In genomic region chr6:34359438-34360158, GRCh38 we compare ENCODE assay signal across 1 cellular context.
TF ChIP-seq lines count a peak whose summit lies in the region.

No MANE protein-coding gene starts in this region.

TF ChIP-seq in HEK293, 187 proteins besides CTCF, POLR2A, EP300 and RAD21 (continued from another document):
- TF ChIP-seq PRDM4 (tag by site-specific recombination; IDR thresholded peaks at IDR 0.05) (peak; percentile 60; the same call in 1 of the 2 replicates), EGR2 (tag by site-specific recombination; IDR thresholded peaks at IDR 0.05; ENCODE audit: low read depth) (no peak), ZBTB17 (tag by site-specific recombination; IDR thresholded peaks at IDR 0.05) (0 out of 2 replicates have a peak, but pooled peaks have one; percentile 23), ZSCAN4 (tag by site-specific recombination; IDR thresholded peaks at IDR 0.05) (no peak), YY1 (tag by site-specific recombination; IDR thresholded peaks at IDR 0.05) (no peak), HIC1 (tag by site-specific recombination; IDR thresholded peaks at IDR 0.05) (no peak), ZNF626 (tag by site-specific recombination; IDR thresholded peaks at IDR 0.05) (no peak), TRIM28 (IDR thresholded peaks at IDR 0.05; ENCODE audit: borderline replicate concordance, low read length) (no peak), ZNF670 (tag by site-specific recombination; IDR thresholded peaks at IDR 0.05; ENCODE audit: low read depth) (no peak), ZNF548 (tag by site-specific recombination; IDR thresholded peaks at IDR 0.05) (no peak), ZNF10 (tag by site-specific recombination; IDR thresholded peaks at IDR 0.05) (no peak), KLF9 (tag by site-specific recombination; IDR thresholded peaks at IDR 0.05; ENCODE audit: low read depth) (peak; percentile 60), ZNF362 (tag by site-specific recombination; IDR thresholded peaks at IDR 0.05) (0 out of 2 replicates have a peak, but pooled peaks have one; percentile 68), ZNF202 (tag by site-specific recombination; IDR thresholded peaks at IDR 0.05; ENCODE audit: borderline replicate concordance) (no peak), ZNF600 (tag by site-specific recombination; IDR thresholded peaks at IDR 0.05) (peak; percentile 52), PRDM6 (tag by site-specific recombination; IDR thresholded peaks at IDR 0.05) (peak; percentile 95), ZNF585B (tag by site-specific recombination; IDR thresholded peaks at IDR 0.05) (no peak), ZNF175 (tag by site-specific recombination; IDR thresholded peaks at IDR 0.05) (no peak), SP7 (tag by site-specific recombination; IDR thresholded peaks at IDR 0.05) (0 out of 2 replicates have a peak, but pooled peaks have one; percentile 14), FEZF1 (tag by site-specific recombination; IDR thresholded peaks at IDR 0.05) (no peak), KLF10 (tag by site-specific recombination; IDR thresholded peaks at IDR 0.05) (peak; percentile 72), ZNF121 (tag by site-specific recombination; IDR thresholded peaks at IDR 0.05) (no peak)
